Comparison of ENCODE assay signal across 19 cellular contexts in genomic region chr1:19368050-19368449, GRCh38. TPM values are rescaled to one million over a fixed set of nuclear protein-coding genes. Genes with fewer than 3 reads are reported as not detected.
DNase-seq lines count a peak whose midpoint lies in the region; ATAC-seq and TF ChIP-seq lines count a peak whose summit lies in the region.
"Had no signal": no experiment of that assay in that cellular context is flagged by ENCODE, and none has a peak within 500 bp of the region (broad histone marks: within the 10 kb centered on the region; RNA-seq: fewer than 3 reads in every experiment).

No MANE protein-coding gene starts in this region.

- peak overlapping the region; percentile 8 for H3K9ac ChIP-seq in endodermal cell (ENCODE audit: extremely low read depth, low read length, poor library complexity, severe bottlenecking)
- H3K9ac ChIP-seq: BLaER1, KMS-11 had no signal

- H3K27me3 ChIP-seq in endodermal cell (ENCODE audit: control insufficient read depth, insufficient read depth, low read length, poor library complexity, severe bottlenecking) = no peaks in the 10 kb centered on the region
- H3K27me3 ChIP-seq in naive thymus-derived CD4-positive, alpha-beta T cell (ENCODE audit: control insufficient read depth in 2 of 2, insufficient read depth in 2 of 2, low read length in 2 of 2) = no peaks in the 10 kb centered on the region
- H3K27me3 ChIP-seq in upper lobe of right lung = no peaks in the 10 kb centered on the region
- H3K27me3 ChIP-seq: BLaER1 had no signal

- H3K27ac ChIP-seq in endodermal cell (ENCODE audit: low read depth, low read length) (no peak overlapping the region), upper lobe of right lung (peak overlapping the region; percentile 7)
- H3K27ac ChIP-seq in naive thymus-derived CD4-positive, alpha-beta T cell (ENCODE audit: low read depth, low read length) = no peak overlapping the region
- H3K27ac ChIP-seq: 22Rv1, BLaER1, KMS-11 had no signal

- H3K4me3 Mint-ChIP-seq in activated T-cell treated with anti-CD3 and anti-CD28 coated beads, Interleukin-2, amount 50 U/mL, for 24 hours = no peak overlapping the region
- no peak overlapping the region for H3K4me3 Mint-ChIP-seq in endodermal cell
- H3K4me3 Mint-ChIP-seq in naive thymus-derived CD4-positive, alpha-beta T cell = no peak overlapping the region

- H3K9me3 Mint-ChIP-seq in activated T-cell treated with anti-CD3 and anti-CD28 coated beads, Interleukin-2, amount 50 U/mL, for 24 hours = no peaks in the 10 kb centered on the region
- H3K9me3 Mint-ChIP-seq in endodermal cell = no peaks in the 10 kb centered on the region
- H3K9me3 Mint-ChIP-seq in naive thymus-derived CD4-positive, alpha-beta T cell = peaks cover 0 to 2% (median 0%) of the 10 kb centered on the region in 11 donors

- H3K27me3 Mint-ChIP-seq in activated T-cell treated with anti-CD3 and anti-CD28 coated beads, Interleukin-2, amount 50 U/mL, for 24 hours = no peaks in the 10 kb centered on the region
- H3K27me3 Mint-ChIP-seq in endodermal cell (ENCODE audit: insufficient read depth) = no peaks in the 10 kb centered on the region
- no peaks in the 10 kb centered on the region for H3K27me3 Mint-ChIP-seq in naive thymus-derived CD4-positive, alpha-beta T cell

- peaks cover 29% of the 10 kb centered on the region for H3K36me3 ChIP-seq in endodermal cell (ENCODE audit: control insufficient read depth, insufficient read depth, low read length)
- H3K36me3 ChIP-seq in naive thymus-derived CD4-positive, alpha-beta T cell (ENCODE audit: control insufficient read depth in 2 of 3, insufficient read depth in 3 of 3, low read length in 3 of 3) = peaks cover 0 to 60% (median 0%) of the 10 kb centered on the region in 3 experiments
- peaks cover 16% of the 10 kb centered on the region for H3K36me3 ChIP-seq in upper lobe of right lung

- peaks cover 15% of the 10 kb centered on the region for H3K4me1 ChIP-seq in endodermal cell (ENCODE audit: control insufficient read depth, insufficient read depth, low read length)
- H3K4me1 ChIP-seq in naive thymus-derived CD4-positive, alpha-beta T cell (ENCODE audit: control insufficient read depth in 2 of 2, insufficient read depth in 2 of 2, low read length in 2 of 2) = no peaks in the 10 kb centered on the region
- H3K4me1 ChIP-seq in upper lobe of right lung = peaks cover 29% of the 10 kb centered on the region

- ATAC-seq in naive thymus-derived CD4-positive, alpha-beta T cell = no peak
- ATAC-seq in upper lobe of right lung (no peak), HG02759 (IDR thresholded peaks at IDR 0.05; ENCODE audit: unreplicated experiment) (no peak), GM21619 (IDR thresholded peaks at IDR 0.05; ENCODE audit: unreplicated experiment) (no peak)
- ATAC-seq: HepG2, Panc1 had no signal

- CTCF ChIA-PET in naive thymus-derived CD4-positive, alpha-beta T cell (lab: Charles Lee) = no interaction called here

- H3K9me3 ChIP-seq in endodermal cell (ENCODE audit: control insufficient read depth, low read length) (no peaks in the 10 kb centered on the region), upper lobe of right lung (no peaks in the 10 kb centered on the region)
- H3K9me3 ChIP-seq in naive thymus-derived CD4-positive, alpha-beta T cell (ENCODE audit: control insufficient read depth in 2 of 3, low read length in 3 of 3) = no peaks in the 10 kb centered on the region
- H3K9me3 ChIP-seq: BLaER1 had no signal

- H3K27ac Mint-ChIP-seq in activated T-cell treated with anti-CD3 and anti-CD28 coated beads, Interleukin-2, amount 50 U/mL, for 24 hours = peak overlapping the region; percentile 57
- H3K27ac Mint-ChIP-seq in endodermal cell = peak overlapping the region; percentile 58
- H3K27ac Mint-ChIP-seq in naive thymus-derived CD4-positive, alpha-beta T cell = peak overlapping the region in 6 of 9 donors; percentile 28 to 84 (median 54)

- POLR2A ChIA-PET in naive thymus-derived CD4-positive, alpha-beta T cell (lab: Charles Lee) = no interaction called here

- WGBS in endodermal cell (ENCODE audit: insufficient coverage in 1 of 2, insufficient read length in 1 of 2), 2 experiments = 91 to 92% methylated on average over 4 to 5 of the region's 5 CpGs

- H3K4me1 Mint-ChIP-seq in activated T-cell treated with anti-CD3 and anti-CD28 coated beads, Interleukin-2, amount 50 U/mL, for 24 hours (ENCODE audit: low read depth) = peaks cover 50% of the 10 kb centered on the region
- peaks cover 49% of the 10 kb centered on the region for H3K4me1 Mint-ChIP-seq in endodermal cell
- peaks cover 14 to 77% (median 61%) of the 10 kb centered on the region in 7 donors for H3K4me1 Mint-ChIP-seq in naive thymus-derived CD4-positive, alpha-beta T cell

- H3K36me3 Mint-ChIP-seq in activated T-cell treated with anti-CD3 and anti-CD28 coated beads, Interleukin-2, amount 50 U/mL, for 24 hours (ENCODE audit: low read depth) = peaks cover 64% of the 10 kb centered on the region
- H3K36me3 Mint-ChIP-seq in endodermal cell (ENCODE audit: low read depth) = peaks cover 17% of the 10 kb centered on the region
- peaks cover 0 to 9% (median 0%) of the 10 kb centered on the region in 5 donors for H3K36me3 Mint-ChIP-seq in naive thymus-derived CD4-positive, alpha-beta T cell

- DNase-seq in activated T-cell treated with anti-CD3 and anti-CD28 coated beads, Interleukin-2, amount 50 U/mL, for 24 hours = no peak
- DNase-seq in activated T-cell treated with anti-CD3 and anti-CD28 coated beads, Interleukin-2, amount 50 U/mL, for 48 hours = no peak
- DNase-seq in endodermal cell (no peak), upper lobe of right lung (no peak), OCI-M1 (lab: John Stamatoyannopoulos, UW) (no peak)
- DNase-seq in naive thymus-derived CD4-positive, alpha-beta T cell = no peak
- DNase-seq: MM.1S, NCI-H1105, NCI-H187, NCI-H446 treated with DMSO at 0.1 percent for 48 hours, NCI-H748 treated with DMSO at 0.1 percent for 48 hours, SHP77 had no signal

- TF ChIP-seq CTCF in endodermal cell (conservative IDR thresholded peaks at IDR 0.05) = no peak
- TF ChIP-seq CTCF in upper lobe of right lung (IDR thresholded peaks at IDR 0.05) = no peak

- intact Hi-C loops in naive thymus-derived CD4-positive, alpha-beta T cell (cut with micrococcal nuclease) = no loop called here
- intact Hi-C loops in upper lobe of right lung (cut with DNase I) = no loop called here

- no peak overlapping the region for H3K4me3 ChIP-seq in endodermal cell (ENCODE audit: low read length)
- no peak overlapping the region for H3K4me3 ChIP-seq in naive thymus-derived CD4-positive, alpha-beta T cell (ENCODE audit: low read length)
- H3K4me3 ChIP-seq in upper lobe of right lung = no peak overlapping the region
- H3K4me3 ChIP-seq: BLaER1 had no signal

RNA-seq across cellular contexts. Expression of gene SLC66A1, which starts 55.9 kb away (rescaled TPM):
- total RNA-seq in endodermal cell (10 to 100 TPM; 20.8 to 22.6 TPM), upper lobe of right lung (20.9 TPM)
- 20.0 TPM for polyA plus RNA-seq in endodermal cell (2013, experiment 1 of 2)
- 18.9 TPM for polyA plus RNA-seq in endodermal cell (2013, experiment 2 of 2)
- total RNA-seq in naive thymus-derived CD4-positive, alpha-beta T cell = 1 to 10 TPM; 3.8 to 8.4 (median 7.2) TPM
- 1 to 10 TPM; 1.3 to 5.4 TPM for polyA plus RNA-seq in naive thymus-derived CD4-positive, alpha-beta T cell

RNA-seq across cellular contexts. Expression of gene AKR7A2, which starts 56.1 kb away (rescaled TPM):
- total RNA-seq in endodermal cell = 10 to 100 TPM; 47.8 to 66.1 TPM
- 53.1 TPM for polyA plus RNA-seq in endodermal cell (2013, experiment 1 of 2)
- 52.3 TPM for polyA plus RNA-seq in endodermal cell (2013, experiment 2 of 2)
- 10 to 100 TPM; 15.7 to 33.9 (median 25.2) TPM for total RNA-seq in naive thymus-derived CD4-positive, alpha-beta T cell
- 100 to 1,000 TPM; 108 to 115 TPM for polyA plus RNA-seq in naive thymus-derived CD4-positive, alpha-beta T cell
- total RNA-seq in upper lobe of right lung = 39.1 TPM
